Comparison of ENCODE assay signal across 28 cellular contexts in genomic region chr7:82823073-82823472, GRCh38.
"Had no signal": no experiment of that assay in that cellular context is flagged by ENCODE, and none has a peak within 500 bp of the region (broad histone marks: within the 10 kb centered on the region; RNA-seq: fewer than 3 reads in every experiment).

No MANE protein-coding gene starts in this region.

- H3K4me1 ChIP-seq: ascending aorta had no signal

- DNase-seq: activated B cell treated with CpG ODN at 0.5 μM for 24 hours; activated CD4-positive, alpha-beta memory T cell treated with anti-CD3 and anti-CD28 coated beads for 36 hours; activated CD4-positive, alpha-beta T cell treated with anti-CD3 and anti-CD28 coated beads for 4 hours; activated CD4-positive, alpha-beta T cell treated with anti-CD3 and anti-CD28 coated beads, Interleukin-2, amount 10 ng/mL, durations not matched to agents 24 days and 14 days; activated CD4-positive, alpha-beta T cell treated with anti-CD3 and anti-CD28 coated beads, Interleukin-2, amount 50 U/mL, for 1 hour; activated CD4-positive, alpha-beta T cell treated with anti-CD3 and anti-CD28 coated beads, Interleukin-2, amount 50 U/mL, for 4 hours; activated CD4-positive, CD25-positive, alpha-beta regulatory T cell treated with anti-CD3 and anti-CD28 coated beads, Interleukin-2, amount 50 U/mL, for 72 hours; activated CD8-positive, alpha-beta memory T cell treated with anti-CD3 and anti-CD28 coated beads, Interleukin-2, amount 50 U/mL, for 48 hours; activated CD8-positive, alpha-beta T cell treated with anti-CD3 and anti-CD28 coated beads for 36 hours; activated effector memory CD4-positive, alpha-beta T cell treated with Interleukin-2 at 50 U/mL for 16 hours; activated gamma-delta T cell; activated naive CD4-positive, alpha-beta T cell treated with anti-CD3 and anti-CD28 coated beads, Interleukin-2, amount 10 ng/mL, durations not matched to agents 7 days and 5 days; activated naive CD4-positive, alpha-beta T cell treated with Interleukin-2 at 50 U/mL for 16 hours; activated naive CD8-positive, alpha-beta T cell treated with anti-CD3 and anti-CD28 coated beads, Interleukin-2, amount 10 ng/mL, durations not matched to agents 7 days and 5 days; activated naive CD8-positive, alpha-beta T cell treated with anti-CD3 and anti-CD28 coated beads, Interleukin-2, amount 50 U/mL, for 24 hours; activated T-cell treated with anti-CD3 and anti-CD28 coated beads, Interleukin-2, amount 50 U/mL, for 24 hours; activated T-cell treated with anti-CD3 and anti-CD28 coated beads, Interleukin-2, amount 50 U/mL, for 48 hours; amygdala; anterior cingulate cortex; caudate nucleus; cerebellar nuclear complex; T-helper 2 cell; T-helper 9 cell had no signal

- H3K27me3 ChIP-seq: ascending aorta had no signal

- H3K4me3 ChIP-seq: ascending aorta, cardiac muscle cell had no signal

- H3K9me3 ChIP-seq: ascending aorta had no signal

- H3K36me3 ChIP-seq: ascending aorta, cardiac muscle cell had no signal

- ATAC-seq: activated CD8-positive, alpha-beta T cell treated with anti-CD3 and anti-CD28 coated beads for 36 hours; activated naive CD8-positive, alpha-beta T cell treated with anti-CD3 and anti-CD28 coated beads, Interleukin-2, amount 50 U/mL, for 24 hours had no signal

- FAIRE-seq: bronchial epithelial cell, TTC549 had no signal

- H3K27ac ChIP-seq: ascending aorta, cardiac muscle cell, VCaP had no signal
